In genomic region chr9:16530669-16531461, GRCh38 we compare ENCODE assay signal across 13 cellular contexts.
A peak's percentile ranks its signal among the peaks of the same experiment; 100 is the strongest.
DNase-seq lines count a peak whose midpoint lies in the region; ATAC-seq, FAIRE-seq and TF ChIP-seq lines count a peak whose summit lies in the region.
"Had no signal": no experiment of that assay in that cellular context is flagged by ENCODE, and none has a peak within 500 bp of the region (broad histone marks: within the 10 kb centered on the region; RNA-seq: fewer than 3 reads in every experiment).

No MANE protein-coding gene starts in this region.

- H3K27ac Mint-ChIP-seq in mesothelial cell of epicardium, result no peak overlapping the region
- H3K27ac Mint-ChIP-seq: activated CD8-positive, alpha-beta T cell treated with anti-CD3 and anti-CD28 coated beads for 36 hours; activated naive CD4-positive, alpha-beta T cell treated with anti-CD3 and anti-CD28 coated beads, Interleukin-2, amount 10 ng/mL, durations not matched to agents 7 days and 5 days; T-helper 17 cell had no signal

- intact Hi-C loops in left colon (cut with DNase I, micrococcal nuclease), result no loop called here

- ATAC-seq in left colon, result no peak
- no peak for ATAC-seq in HG03460 (IDR thresholded peaks at IDR 0.05; ENCODE audit: unreplicated experiment)
- ATAC-seq: activated CD8-positive, alpha-beta T cell treated with anti-CD3 and anti-CD28 coated beads for 36 hours; T-helper 17 cell had no signal

- no peak overlapping the region for H3K4me3 Mint-ChIP-seq in mesothelial cell of epicardium
- H3K4me3 Mint-ChIP-seq: activated CD8-positive, alpha-beta T cell treated with anti-CD3 and anti-CD28 coated beads for 36 hours; activated naive CD4-positive, alpha-beta T cell treated with anti-CD3 and anti-CD28 coated beads, Interleukin-2, amount 10 ng/mL, durations not matched to agents 7 days and 5 days; T-helper 17 cell had no signal

- H3K27ac ChIP-seq in C4-2B, result no peak overlapping the region

- no peaks in the 10 kb centered on the region for H3K27me3 Mint-ChIP-seq in mesothelial cell of epicardium (ENCODE audit: low read depth)
- H3K27me3 Mint-ChIP-seq: activated CD8-positive, alpha-beta T cell treated with anti-CD3 and anti-CD28 coated beads for 36 hours; activated naive CD4-positive, alpha-beta T cell treated with anti-CD3 and anti-CD28 coated beads, Interleukin-2, amount 10 ng/mL, durations not matched to agents 7 days and 5 days; T-helper 17 cell had no signal

- DNase-seq in NCI-H1417 treated with DMSO at 0.1 percent for 48 hours (lab: John Stamatoyannopoulos, UW) (peak; percentile 35), SHP77 (lab: John Stamatoyannopoulos, UW) (peak; percentile 83 to 90), left colon (peak; percentile 5 to 31), mesothelial cell of epicardium (ENCODE audit: low spot score in 2 of 2, unreplicated experiment in 2 of 2) (no peak), HK-2 (ENCODE audit: unreplicated experiment) (no peak), HTR-8/SVneo (ENCODE audit: insufficient read length, low spot score) (no peak)
- DNase-seq: activated CD8-positive, alpha-beta T cell treated with anti-CD3 and anti-CD28 coated beads for 36 hours; activated naive CD4-positive, alpha-beta T cell treated with anti-CD3 and anti-CD28 coated beads, Interleukin-2, amount 10 ng/mL, durations not matched to agents 7 days and 5 days; DMS53; T-helper 17 cell; trophoblast cell had no signal

- peaks cover 14% of the 10 kb centered on the region for H3K4me1 Mint-ChIP-seq in mesothelial cell of epicardium
- H3K4me1 Mint-ChIP-seq: activated naive CD4-positive, alpha-beta T cell treated with anti-CD3 and anti-CD28 coated beads, Interleukin-2, amount 10 ng/mL, durations not matched to agents 7 days and 5 days; T-helper 17 cell had no signal

- no peaks in the 10 kb centered on the region for H3K9me3 Mint-ChIP-seq in mesothelial cell of epicardium
- H3K9me3 Mint-ChIP-seq: activated CD8-positive, alpha-beta T cell treated with anti-CD3 and anti-CD28 coated beads for 36 hours had no signal

- H3K36me3 Mint-ChIP-seq in mesothelial cell of epicardium, result no peaks in the 10 kb centered on the region
- H3K36me3 Mint-ChIP-seq: activated naive CD4-positive, alpha-beta T cell treated with anti-CD3 and anti-CD28 coated beads, Interleukin-2, amount 10 ng/mL, durations not matched to agents 7 days and 5 days had no signal

- FAIRE-seq in HTR-8/SVneo (lab: Jason Lieb, UNC), result no peak

- peak; percentile 33 for TF ChIP-seq CTCF in C4-2B (conservative IDR thresholded peaks at IDR 0.05)
- TF ChIP-seq CTCF in mesothelial cell of epicardium (IDR thresholded peaks at IDR 0.05; ENCODE audit: unreplicated experiment), result no peak

Comparison
In these comparisons a context has a peak if more than half of its experiments do, and no peak if none do; other contexts are left out.
1. DNase-seq: peak in NCI-H1417 treated with DMSO at 0.1 percent for 48 hours (single experiment), SHP77 (2 of 2) and left colon (2 of 2); none in mesothelial cell of epicardium (0 of 2), HK-2 (single experiment) and HTR-8/SVneo (single experiment).